Comparison of ENCODE assay signal across 8 cellular contexts in the genomic region with DNA sequence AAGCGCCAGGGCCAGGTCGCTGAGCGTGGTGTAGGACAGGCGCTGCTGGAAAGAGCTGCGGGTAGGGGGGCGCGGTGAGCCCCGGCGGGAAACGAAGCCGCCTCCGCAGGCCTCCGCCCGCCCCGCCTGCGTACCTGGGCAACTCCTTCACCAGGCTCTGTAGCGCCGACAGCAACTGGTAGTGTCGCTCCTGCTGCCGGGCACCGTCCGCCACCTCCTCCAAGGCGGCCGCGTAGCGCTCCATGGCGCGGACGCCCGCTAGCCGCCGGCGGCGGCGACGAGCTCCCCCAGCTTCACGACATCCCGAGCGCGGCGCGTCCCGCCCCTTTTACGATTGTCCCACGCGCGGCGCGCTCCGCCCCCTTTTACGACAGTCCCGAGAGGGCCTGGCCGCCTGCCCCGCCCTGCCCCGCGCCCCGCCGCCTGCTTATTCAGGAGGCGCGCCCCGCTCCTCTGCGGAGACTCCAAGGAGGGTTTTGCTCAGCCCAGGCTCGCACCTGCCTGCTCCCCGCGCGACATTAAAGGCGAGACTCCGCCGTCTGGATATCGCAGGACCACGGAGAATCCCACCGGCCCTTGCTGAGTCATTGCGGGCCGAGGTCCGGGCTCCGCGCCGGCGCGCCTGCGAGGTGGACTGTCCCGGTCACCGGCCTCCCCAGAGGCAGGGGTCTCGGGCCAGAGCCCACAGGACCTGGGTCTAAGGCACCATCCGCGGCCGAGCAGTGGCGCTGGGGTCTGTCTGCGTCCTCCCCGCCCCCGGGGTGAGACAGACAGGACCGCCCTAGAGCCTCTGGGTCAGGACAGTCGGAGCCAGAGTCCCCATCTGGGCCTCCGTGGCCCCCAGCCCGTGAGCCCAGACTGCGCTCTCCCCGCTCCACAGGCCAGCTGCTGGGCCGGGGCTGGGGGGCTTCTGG. TPM values are rescaled to one million over a fixed set of nuclear protein-coding genes. Genes with fewer than 3 reads are reported as not detected.
DNase-seq lines count a peak whose midpoint lies in the region; ATAC-seq and TF ChIP-seq lines count a peak whose summit lies in the region.

Gene DGCR6L (minus strand): TSS at position 316 of the 914 bp plus-strand sequence. CDS start 72 bp downstream, at position 244.

- POLR2A ChIA-PET in PC-3 (lab: Charles Lee; ENCODE audit: unreplicated experiment), result interaction anchor here (0.6 kb wide), 3 partner anchors 66 to 201 kb away, joined by 3 to 13 read pairs (median 7); no protein-coding TSS in a partner anchor

- H2AFZ ChIP-seq in PC-3 (ENCODE audit: low read length), result peak within 1 kb of the TSS; percentile 83

- H3F3A ChIP-seq in PC-3 (ENCODE audit: low read length, unreplicated experiment), result no peaks in the 10 kb centered on the region

- H3K4me3 ChIP-seq in HUES48 (ENCODE audit: low read depth, low read length), result peak within 1 kb of the TSS; percentile 94
- H3K4me3 ChIP-seq in PC-3 (ENCODE audit: low read length), result peak within 1 kb of the TSS; percentile 92

- H3K9me3 ChIP-seq in HUES48 (ENCODE audit: control insufficient read depth, insufficient read depth, low read length) (no peaks in the 10 kb centered on the region), PC-3 (ENCODE audit: low read length) (no peaks in the 10 kb centered on the region)

- H3K4me1 ChIP-seq in HUES48 (ENCODE audit: control insufficient read depth, insufficient read depth, low read length) (peaks cover 16% of the 10 kb centered on the region), PC-3 (ENCODE audit: insufficient read depth, low read length) (peaks cover 12% of the 10 kb centered on the region; the same call in 1 of the 2 replicates)

- TF ChIP-seq CTCF in GM20000 (IDR thresholded peaks at IDR 0.05; ENCODE audit: extremely low read depth, missing control alignments) (no peak), PC-3 (conservative IDR thresholded peaks at IDR 0.05; ENCODE audit: low read depth, low read length) (no peak)

- H3K4me2 ChIP-seq in PC-3 (ENCODE audit: low read length), result peak within 1 kb of the TSS; percentile 98

- H3K36me3 ChIP-seq in HUES48 (ENCODE audit: control insufficient read depth, insufficient read depth, low read length) (no peaks in the 10 kb centered on the region), PC-3 (ENCODE audit: low read depth, low read length) (no peaks in the 10 kb centered on the region)

- H3K9me2 ChIP-seq in PC-3 (replicated peaks; ENCODE audit: low read length), result no peaks in the 10 kb centered on the region

- DNase-seq in COR-L47 (lab: John Stamatoyannopoulos, UW) (peak; percentile 70), GM20000 (ENCODE audit: low spot score) (peak; percentile 99), PC-3 (peak; percentile 88), erythroblast (lab: John Stamatoyannopoulos, UW) (peak; percentile 97), mucosa of gallbladder (ENCODE audit: low spot score) (peak; percentile 96)
- DNase-seq in activated T-cell treated with anti-CD3 and anti-CD28 coated beads, Interleukin-2, amount 50 U/mL, for 1 hour, result peak; percentile 98
- DNase-seq in stimulated activated CD8-positive, alpha-beta memory T cell treated with anti-CD3 and anti-CD28 coated beads, Interleukin-4, amount 100 ng/mL, for 24 hours (ENCODE audit: low read depth), result peak; percentile 95

- peaks cover 40% of the 10 kb centered on the region for H3K79me2 ChIP-seq in PC-3 (ENCODE audit: low read length)

- no peaks in the 10 kb centered on the region for H4K20me1 ChIP-seq in PC-3 (ENCODE audit: low read length)

- BruUV-seq in PC-3 (replicated peaks; lab: Mats Ljungman, UMichigan), result no TSS peak

- H3K27me3 ChIP-seq in HUES48 (ENCODE audit: control insufficient read depth, insufficient read depth, low read length) (no peaks in the 10 kb centered on the region), PC-3 (ENCODE audit: low read length) (no peaks in the 10 kb centered on the region)

- H3K9ac ChIP-seq in HUES48 (ENCODE audit: low read depth, low read length) (peak within 1 kb of the TSS; percentile 68), PC-3 (ENCODE audit: low read length) (peak within 1 kb of the TSS; percentile 99)

- peak; percentile 65 for TF ChIP-seq POLR2A in erythroblast (IDR thresholded peaks at IDR 0.05; ENCODE audit: low read length)

- H3K27ac ChIP-seq in HUES48 (ENCODE audit: low read depth, low read length) (peak within 1 kb of the TSS; percentile 81), PC-3 (ENCODE audit: low read length) (peak within 1 kb of the TSS; percentile 65)

- CTCF ChIA-PET in PC-3 (lab: Charles Lee), result no interaction called here

- peak; percentile 61 for ATAC-seq in PC-3

- intact Hi-C loops in PC-3 (cut with micrococcal nuclease), result no loop called here

RNA-seq across cellular contexts. Expression of gene DGCR6L, which starts in this region (rescaled TPM):
- 78.1 and 84.8 TPM in 2 replicates for total RNA-seq in PC-3 (2014; rRNA removed)
- total RNA-seq in mucosa of gallbladder, result 39.5 TPM

Comparison
In these comparisons a context has a peak if more than half of its experiments do, and no peak if none do; other contexts are left out.
1. Peak in every context shown above with its lines: DNase-seq, ATAC-seq, H3K4me3 ChIP-seq and H3K27ac ChIP-seq.